1 cellular context compared by ENCODE assay signal in the genomic region with DNA sequence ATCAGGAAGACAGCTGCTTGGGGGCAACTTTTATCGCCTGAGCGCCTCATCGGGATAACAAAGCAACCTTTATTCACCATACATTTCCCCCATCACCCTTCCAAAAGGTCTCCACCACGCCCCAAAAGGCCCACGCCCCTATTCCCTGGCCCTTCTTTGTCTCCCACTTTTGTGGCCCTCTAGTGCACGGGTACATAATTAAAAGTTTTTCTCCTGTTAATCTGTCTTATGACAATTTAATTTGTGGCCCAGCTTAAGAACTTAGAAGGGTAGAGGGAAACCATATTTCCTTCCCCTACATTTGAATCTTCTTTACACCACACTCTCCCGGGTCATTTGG.
TF ChIP-seq lines count a peak whose summit lies in the region.

No MANE protein-coding gene starts in this region.

TF ChIP-seq in HCT116, 20 proteins besides CTCF, POLR2A, EP300 and RAD21 (continued from another document):
- TF ChIP-seq, protein P1, sequence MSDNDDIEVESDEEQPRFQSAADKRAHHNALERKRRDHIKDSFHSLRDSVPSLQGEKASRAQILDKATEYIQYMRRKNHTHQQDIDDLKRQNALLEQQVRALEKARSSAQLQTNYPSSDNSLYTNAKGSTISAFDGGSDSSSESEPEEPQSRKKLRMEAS (IDR thresholded peaks at IDR 0.05) = no peak
- TF ChIP-seq SIN3A (IDR thresholded peaks at IDR 0.05; ENCODE audit: low read depth) = no peak
- TF ChIP-seq ZNF274 (IDR thresholded peaks at IDR 0.05; ENCODE audit: low read depth, low read length) = no peak
- no peak for TF ChIP-seq ELF1 (IDR thresholded peaks at IDR 0.05; ENCODE audit: borderline replicate concordance, low read depth)
